21 cellular contexts compared by ENCODE assay signal in the genomic region with DNA sequence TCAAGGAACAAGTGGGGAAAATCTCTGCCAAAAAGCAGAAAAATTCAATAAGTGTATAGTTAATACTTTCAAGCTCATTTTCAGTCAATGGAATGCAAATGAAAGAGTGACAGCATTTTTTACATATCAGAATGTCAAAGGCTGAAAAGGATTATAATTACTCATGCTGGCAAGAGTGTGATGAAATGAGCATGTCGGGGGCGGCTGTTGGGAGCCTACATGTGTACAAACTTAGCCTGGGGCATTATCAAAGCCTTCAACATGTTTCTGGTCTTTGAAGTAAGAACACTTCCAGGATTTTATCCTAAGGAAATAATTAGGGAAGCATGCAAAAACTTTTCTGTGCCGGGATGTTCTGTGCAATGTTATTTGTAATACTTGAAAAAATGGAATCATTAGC.
DNase-seq lines count a peak whose midpoint lies in the region; ATAC-seq, FAIRE-seq and TF ChIP-seq lines count a peak whose summit lies in the region.
"Had no signal": no experiment of that assay in that cellular context is flagged by ENCODE, and none has a peak within 500 bp of the region (broad histone marks: within the 10 kb centered on the region; RNA-seq: fewer than 3 reads in every experiment).

No MANE protein-coding gene starts in this region.

- no peak for TF ChIP-seq POLR2A in A549 (IDR thresholded peaks at IDR 0.05; ENCODE audit: low read length)
- no peak for TF ChIP-seq POLR2A in H54 (IDR thresholded peaks at IDR 0.05; ENCODE audit: low read depth, low read length)

- H3K4me1 Mint-ChIP-seq in astrocyte (ENCODE audit: low read depth, unreplicated experiment) = peaks cover 31% of the 10 kb centered on the region
- H3K4me1 Mint-ChIP-seq: CD8-positive, alpha-beta memory T cell had no signal

- H3K79me2 ChIP-seq in astrocyte (ENCODE audit: insufficient read depth, low read length) = no peaks in the 10 kb centered on the region
- H3K79me2 ChIP-seq: hepatocyte had no signal

- no peaks in the 10 kb centered on the region for H3K9me3 ChIP-seq in A549
- H3K9me3 ChIP-seq in astrocyte (ENCODE audit: insufficient read depth, low read depth, low read length) = no peaks in the 10 kb centered on the region
- H3K9me3 ChIP-seq: body of pancreas, esophagus squamous epithelium, SJSA1, upper lobe of left lung had no signal

- H3K27ac Mint-ChIP-seq in astrocyte (ENCODE audit: unreplicated experiment) = no peak overlapping the region
- H3K27ac Mint-ChIP-seq: CD8-positive, alpha-beta memory T cell had no signal

- DNase-seq in A549 (ENCODE audit: low read depth in 1 of 2, low spot score in 1 of 2) (no peak), GM03348 (ENCODE audit: low spot score) (peak; percentile 28), astrocyte (ENCODE audit: low read depth) (peak; percentile 51), foreskin melanocyte (peak; percentile 48), H54 (ENCODE audit: insufficient read length, low spot score) (no peak), RKO (ENCODE audit: low spot score) (no peak), AML-193 (lab: John Stamatoyannopoulos, UW) (no peak), H4 (ENCODE audit: low spot score) (no peak)
- DNase-seq: activated CD4-positive, alpha-beta T cell treated with anti-CD3 and anti-CD28 coated beads for 48 hours; body of pancreas; CD8-positive, alpha-beta memory T cell; esophagus squamous epithelium; kidney; NCI-H1930; NCI-H526 treated with DMSO at 0.1 percent for 48 hours; retina; stimulated activated naive CD4-positive, alpha-beta T cell treated with Interleukin-2 at 50 U/mL for 16 hours; T1000; upper lobe of left lung had no signal

- H3K4me3 ChIP-seq in A549 (no peak overlapping the region), astrocyte (ENCODE audit: insufficient read depth, low read depth, low read length) (no peak overlapping the region)
- H3K4me3 ChIP-seq: body of pancreas, esophagus squamous epithelium, hepatocyte, SJSA1, upper lobe of left lung had no signal

- H3K9ac ChIP-seq in astrocyte (ENCODE audit: low read length) = no peak overlapping the region

- H3K36me3 ChIP-seq in astrocyte (ENCODE audit: insufficient read depth, low read length) = no peaks in the 10 kb centered on the region
- H3K36me3 ChIP-seq: esophagus squamous epithelium, SJSA1, upper lobe of left lung had no signal

- ATAC-seq in A549 = no peak
- ATAC-seq: body of pancreas had no signal

- 45% methylated on average over 3 of the region's 3 CpGs for WGBS in A549 (ENCODE audit: missing lambda C conversion rate)

- H3K27ac ChIP-seq in A549 (peak overlapping the region; percentile 28 to 68; a peak in 2 of 6 replicates), astrocyte (ENCODE audit: low read depth, low read length) (no peak overlapping the region)
- H3K27ac ChIP-seq: body of pancreas, esophagus squamous epithelium, hepatocyte, SJSA1, upper lobe of left lung had no signal

- no peaks in the 10 kb centered on the region for H3K9me3 Mint-ChIP-seq in astrocyte (ENCODE audit: unreplicated experiment)
- H3K9me3 Mint-ChIP-seq: CD8-positive, alpha-beta memory T cell had no signal

- H3K4me1 ChIP-seq in A549 (peaks cover 58% of the 10 kb centered on the region), astrocyte (ENCODE audit: insufficient read depth, low read length) (peaks cover 14% of the 10 kb centered on the region)
- H3K4me1 ChIP-seq: body of pancreas, esophagus squamous epithelium, upper lobe of left lung had no signal

- TF ChIP-seq RAD21 in A549 (conservative IDR thresholded peaks at IDR 0.05 in 1 of 2, IDR thresholded peaks at IDR 0.05 in 1 of 2) = no peak

- no peak for TF ChIP-seq EP300 in A549 (IDR thresholded peaks at IDR 0.05)

- POLR2A ChIA-PET in A549 (lab: Yijun Ruan, JAX) = interaction anchor here (0.7 kb wide), 1 partner anchor 82 kb away, joined by 3 read pairs; no protein-coding TSS in a partner anchor

- H3K27me3 ChIP-seq in astrocyte (ENCODE audit: insufficient read depth, low read length) = peaks cover 3% of the 10 kb centered on the region
- H3K27me3 ChIP-seq: body of pancreas, hepatocyte, SJSA1, upper lobe of left lung had no signal

- H3K4me2 ChIP-seq in A549 = peak overlapping the region; percentile 25; the same call in 2 of the 3 replicates
- no peak overlapping the region for H3K4me2 ChIP-seq in astrocyte (ENCODE audit: low read length)
- H3K4me2 ChIP-seq: hepatocyte had no signal

- TF ChIP-seq CTCF in A549 (IDR thresholded peaks at IDR 0.05) (no peak), astrocyte (IDR thresholded peaks at IDR 0.05; ENCODE audit: insufficient read depth, low read depth, low read length) (no peak)

- no peaks in the 10 kb centered on the region for H3K36me3 Mint-ChIP-seq in astrocyte (ENCODE audit: low read depth, unreplicated experiment)
- H3K36me3 Mint-ChIP-seq: CD8-positive, alpha-beta memory T cell had no signal

- CTCF ChIA-PET in A549 (lab: Yijun Ruan, JAX) = no interaction called here

- no peak overlapping the region for H2AFZ ChIP-seq in astrocyte (ENCODE audit: low read depth, low read length)
- H2AFZ ChIP-seq: hepatocyte had no signal

- peaks cover 2% of the 10 kb centered on the region for H3K27me3 Mint-ChIP-seq in astrocyte (ENCODE audit: low read depth, unreplicated experiment)

- FAIRE-seq in A549 (lab: Jason Lieb, UNC) = no peak
- no peak for FAIRE-seq in astrocyte (lab: Jason Lieb, UNC)
- FAIRE-seq in H54 (lab: Jason Lieb, UNC) = no peak
- FAIRE-seq: kidney had no signal

- no peaks in the 10 kb centered on the region for H4K20me1 ChIP-seq in astrocyte (ENCODE audit: insufficient read depth, low read length)

- H3K4me3 Mint-ChIP-seq in astrocyte (ENCODE audit: unreplicated experiment) = no peak overlapping the region
- H3K4me3 Mint-ChIP-seq: CD8-positive, alpha-beta memory T cell had no signal

TF ChIP-seq in A549, 52 proteins besides CTCF, POLR2A, EP300 and RAD21:
- TF ChIP-seq TP53 (CRISPR knock-in tag; IDR thresholded peaks at IDR 0.05) = no peak
- no peak for TF ChIP-seq HEYL (CRISPR knock-in tag; IDR thresholded peaks at IDR 0.05)
- no peak for TF ChIP-seq HOXB5 (CRISPR knock-in tag; IDR thresholded peaks at IDR 0.05)
- TF ChIP-seq NR3C1 (IDR thresholded peaks at IDR 0.05) = no peak
- no peak for TF ChIP-seq CEBPB (IDR thresholded peaks at IDR 0.05)
- TF ChIP-seq, protein P1, sequence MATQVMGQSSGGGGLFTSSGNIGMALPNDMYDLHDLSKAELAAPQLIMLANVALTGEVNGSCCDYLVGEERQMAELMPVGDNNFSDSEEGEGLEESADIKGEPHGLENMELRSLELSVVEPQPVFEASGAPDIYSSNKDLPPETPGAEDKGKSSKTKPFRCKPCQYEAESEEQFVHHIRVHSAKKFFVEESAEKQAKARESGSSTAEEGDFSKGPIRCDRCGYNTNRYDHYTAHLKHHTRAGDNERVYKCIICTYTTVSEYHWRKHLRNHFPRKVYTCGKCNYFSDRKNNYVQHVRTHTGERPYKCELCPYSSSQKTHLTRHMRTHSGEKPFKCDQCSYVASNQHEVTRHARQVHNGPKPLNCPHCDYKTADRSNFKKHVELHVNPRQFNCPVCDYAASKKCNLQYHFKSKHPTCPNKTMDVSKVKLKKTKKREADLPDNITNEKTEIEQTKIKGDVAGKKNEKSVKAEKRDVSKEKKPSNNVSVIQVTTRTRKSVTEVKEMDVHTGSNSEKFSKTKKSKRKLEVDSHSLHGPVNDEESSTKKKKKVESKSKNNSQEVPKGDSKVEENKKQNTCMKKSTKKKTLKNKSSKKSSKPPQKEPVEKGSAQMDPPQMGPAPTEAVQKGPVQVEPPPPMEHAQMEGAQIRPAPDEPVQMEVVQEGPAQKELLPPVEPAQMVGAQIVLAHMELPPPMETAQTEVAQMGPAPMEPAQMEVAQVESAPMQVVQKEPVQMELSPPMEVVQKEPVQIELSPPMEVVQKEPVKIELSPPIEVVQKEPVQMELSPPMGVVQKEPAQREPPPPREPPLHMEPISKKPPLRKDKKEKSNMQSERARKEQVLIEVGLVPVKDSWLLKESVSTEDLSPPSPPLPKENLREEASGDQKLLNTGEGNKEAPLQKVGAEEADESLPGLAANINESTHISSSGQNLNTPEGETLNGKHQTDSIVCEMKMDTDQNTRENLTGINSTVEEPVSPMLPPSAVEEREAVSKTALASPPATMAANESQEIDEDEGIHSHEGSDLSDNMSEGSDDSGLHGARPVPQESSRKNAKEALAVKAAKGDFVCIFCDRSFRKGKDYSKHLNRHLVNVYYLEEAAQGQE (IDR thresholded peaks at IDR 0.05) = no peak
- TF ChIP-seq, protein P2, sequence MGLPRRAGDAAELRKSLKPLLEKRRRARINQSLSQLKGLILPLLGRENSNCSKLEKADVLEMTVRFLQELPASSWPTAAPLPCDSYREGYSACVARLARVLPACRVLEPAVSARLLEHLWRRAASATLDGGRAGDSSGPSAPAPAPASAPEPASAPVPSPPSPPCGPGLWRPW (IDR thresholded peaks at IDR 0.05) = no peak
- no peak for TF ChIP-seq CHD4 (IDR thresholded peaks at IDR 0.05; ENCODE audit: borderline replicate concordance)
- no peak for TF ChIP-seq KDM1A (IDR thresholded peaks at IDR 0.05; ENCODE audit: low read depth)
- TF ChIP-seq, protein P3, sequence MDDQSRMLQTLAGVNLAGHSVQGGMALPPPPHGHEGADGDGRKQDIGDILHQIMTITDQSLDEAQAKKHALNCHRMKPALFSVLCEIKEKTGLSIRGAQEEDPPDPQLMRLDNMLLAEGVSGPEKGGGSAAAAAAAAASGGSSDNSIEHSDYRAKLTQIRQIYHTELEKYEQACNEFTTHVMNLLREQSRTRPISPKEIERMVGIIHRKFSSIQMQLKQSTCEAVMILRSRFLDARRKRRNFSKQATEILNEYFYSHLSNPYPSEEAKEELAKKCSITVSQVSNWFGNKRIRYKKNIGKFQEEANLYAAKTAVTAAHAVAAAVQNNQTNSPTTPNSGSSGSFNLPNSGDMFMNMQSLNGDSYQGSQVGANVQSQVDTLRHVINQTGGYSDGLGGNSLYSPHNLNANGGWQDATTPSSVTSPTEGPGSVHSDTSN (IDR thresholded peaks at IDR 0.05) = no peak
- TF ChIP-seq PHF8 (IDR thresholded peaks at IDR 0.05; ENCODE audit: borderline replicate concordance, low read depth) = no peak
- TF ChIP-seq HDAC2 (IDR thresholded peaks at IDR 0.05) = no peak
- TF ChIP-seq SMC3 (IDR thresholded peaks at IDR 0.05) = no peak
- TF ChIP-seq, protein P4, sequence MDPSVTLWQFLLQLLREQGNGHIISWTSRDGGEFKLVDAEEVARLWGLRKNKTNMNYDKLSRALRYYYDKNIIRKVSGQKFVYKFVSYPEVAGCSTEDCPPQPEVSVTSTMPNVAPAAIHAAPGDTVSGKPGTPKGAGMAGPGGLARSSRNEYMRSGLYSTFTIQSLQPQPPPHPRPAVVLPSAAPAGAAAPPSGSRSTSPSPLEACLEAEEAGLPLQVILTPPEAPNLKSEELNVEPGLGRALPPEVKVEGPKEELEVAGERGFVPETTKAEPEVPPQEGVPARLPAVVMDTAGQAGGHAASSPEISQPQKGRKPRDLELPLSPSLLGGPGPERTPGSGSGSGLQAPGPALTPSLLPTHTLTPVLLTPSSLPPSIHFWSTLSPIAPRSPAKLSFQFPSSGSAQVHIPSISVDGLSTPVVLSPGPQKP (IDR thresholded peaks at IDR 0.05; ENCODE audit: low read depth, low read length) = no peak

Comparison
In these comparisons a context has a peak if more than half of its experiments do, and no peak if none do; other contexts are left out.
1. DNase-seq: peak in GM03348 (single experiment), astrocyte (single experiment) and foreskin melanocyte (single experiment); none in A549 (0 of 2), H54 (single experiment), RKO (single experiment), AML-193 (0 of 2) and H4 (single experiment).